Comparison of ENCODE assay signal across 14 cellular contexts in the genomic region with DNA sequence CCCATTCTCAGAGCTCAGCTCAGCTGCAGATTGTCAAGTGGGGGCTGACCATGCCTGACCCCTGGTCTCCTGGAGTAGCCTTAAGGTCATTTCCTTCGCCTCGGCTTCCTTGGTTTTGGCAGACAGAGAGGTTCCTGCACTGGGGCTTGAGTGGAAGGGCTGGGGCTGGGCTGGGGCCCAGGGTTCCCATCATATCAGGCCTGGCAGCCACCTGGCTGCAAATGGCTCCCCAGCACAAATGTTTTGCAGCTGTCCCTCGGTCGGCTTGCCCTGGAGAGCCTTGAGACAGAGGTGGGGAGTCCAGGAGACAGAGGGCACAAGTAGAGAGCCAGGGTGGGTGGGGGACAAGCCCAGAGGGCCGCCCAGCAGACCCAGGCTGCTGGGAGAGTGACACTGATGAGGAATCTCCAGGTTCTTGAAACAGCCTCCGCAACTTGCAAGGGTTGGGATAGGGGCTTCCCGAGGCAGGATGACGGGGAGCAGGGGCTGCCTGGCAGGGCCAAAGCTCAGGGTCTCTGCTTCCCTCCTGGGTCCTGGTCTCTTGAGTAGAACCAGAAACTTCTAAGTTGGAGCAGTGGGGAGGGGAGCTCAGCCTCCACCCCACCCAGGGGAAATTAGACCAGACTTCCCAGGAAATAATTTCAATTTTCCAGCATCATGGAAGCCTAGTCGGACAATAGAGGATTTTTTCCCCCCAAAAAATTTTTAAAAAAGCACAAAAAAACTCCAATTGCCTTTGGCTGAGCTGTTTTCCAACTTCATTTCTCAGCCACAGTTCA. TPM values are rescaled to one million over a fixed set of nuclear protein-coding genes. Genes with fewer than 3 reads are reported as not detected.
DNase-seq lines count a peak whose midpoint lies in the region; FAIRE-seq and TF ChIP-seq lines count a peak whose summit lies in the region.
"Had no signal": no experiment of that assay in that cellular context is flagged by ENCODE, and none has a peak within 500 bp of the region (broad histone marks: within the 10 kb centered on the region; RNA-seq: fewer than 3 reads in every experiment).

No MANE protein-coding gene starts in this region.

- TF ChIP-seq POLR2A in esophagus squamous epithelium (IDR thresholded peaks at IDR 0.05) (no peak), suprapubic skin (IDR thresholded peaks at IDR 0.05) (no peak)

- H3K36me3 ChIP-seq in esophagus squamous epithelium: peaks cover 0 to 9% (median 0%) of the 10 kb centered on the region in 3 donors
- peaks cover 4% of the 10 kb centered on the region for H3K36me3 ChIP-seq in mesodermal cell (ENCODE audit: control insufficient read depth, insufficient read depth, low read length)
- H3K36me3 ChIP-seq in suprapubic skin: no peaks in the 10 kb centered on the region

- intact Hi-C loops in esophagus squamous epithelium (cut with DNase I): no loop called here

- TF ChIP-seq CTCF in esophagus squamous epithelium (IDR thresholded peaks at IDR 0.05) (no peak), suprapubic skin (IDR thresholded peaks at IDR 0.05) (no peak)

- no peaks in the 10 kb centered on the region for H3K9me3 ChIP-seq in esophagus squamous epithelium
- no peaks in the 10 kb centered on the region for H3K9me3 ChIP-seq in mesodermal cell (ENCODE audit: control insufficient read depth, low read length)
- H3K9me3 ChIP-seq in suprapubic skin: no peaks in the 10 kb centered on the region

- no peak overlapping the region for H3K4me3 ChIP-seq in esophagus squamous epithelium
- no peak overlapping the region for H3K4me3 ChIP-seq in mesodermal cell (ENCODE audit: extremely low read depth, insufficient read depth, low read length, poor library complexity, severe bottlenecking)
- no peak overlapping the region for H3K4me3 ChIP-seq in suprapubic skin

- H3K4me1 ChIP-seq in esophagus squamous epithelium (peaks cover 3 to 64% (median 42%) of the 10 kb centered on the region in 3 donors), mesodermal cell (ENCODE audit: control insufficient read depth, insufficient read depth, low read length, poor library complexity, severe bottlenecking) (peaks cover 37% of the 10 kb centered on the region), suprapubic skin (peaks cover 52% of the 10 kb centered on the region)

- H3K27ac ChIP-seq in esophagus squamous epithelium: peak overlapping the region; percentile 32 to 65 (median 45)
- H3K27ac ChIP-seq in mesodermal cell (ENCODE audit: low read depth, low read length, severe bottlenecking): peak overlapping the region; percentile 42
- H3K27ac ChIP-seq in suprapubic skin: peak overlapping the region; percentile 9

- WGBS in esophagus squamous epithelium, 2 donors: 55 to 79% methylated on average over 5 to 7 of the region's 9 CpGs
- 82 to 85% methylated on average over 7 to 8 of the region's 9 CpGs for WGBS in mesodermal cell (ENCODE audit: insufficient coverage in 2 of 2), 2 experiments
- 84% methylated on average over 4 of the region's 9 CpGs for WGBS in suprapubic skin

- no peak for TF ChIP-seq EP300 in suprapubic skin (IDR thresholded peaks at IDR 0.05)

- no peak for FAIRE-seq in urothelium cell line (lab: Jason Lieb, UNC)

- DNase-seq in esophagus squamous epithelium (lab: John Stamatoyannopoulos, UW) (no peak), suprapubic skin (ENCODE audit: low spot score in 2 of 2) (no peak), C1 segment of cervical spinal cord (lab: John Stamatoyannopoulos, UW) (no peak), RKO (ENCODE audit: low spot score) (no peak), urothelium cell line (ENCODE audit: low spot score) (no peak)
- no peak for DNase-seq in activated effector memory CD4-positive, alpha-beta T cell treated with anti-CD3 and anti-CD28 coated beads, Interleukin-2, amount 50 U/mL, for 16 hours
- DNase-seq: activated CD8-positive, alpha-beta T cell treated with anti-CD3 and anti-CD28 coated beads for 36 hours; activated gamma-delta T cell; caudate nucleus; CD8-positive, alpha-beta T cell; NCI-H510A treated with DMSO at 0.1 percent for 48 hours had no signal

- H3K27me3 ChIP-seq in esophagus squamous epithelium: peaks cover 0 to 7% (median 0%) of the 10 kb centered on the region in 4 donors
- no peaks in the 10 kb centered on the region for H3K27me3 ChIP-seq in suprapubic skin

TF ChIP-seq in PFSK-1, 5 proteins besides CTCF, POLR2A, EP300 and RAD21:
- TF ChIP-seq FOXP2 (optimal IDR thresholded peaks at IDR 0.05; ENCODE audit: borderline replicate concordance, extremely low read depth, extremely low read length, insufficient read depth) (peak; percentile 16), POLR2AphosphoS5 (IDR thresholded peaks at IDR 0.05; ENCODE audit: low read depth, low read length) (no peak)

RNA-seq across cellular contexts. Expression of gene IGFBP4, which starts 19.3 kb away (rescaled TPM):
- 982 TPM for polyA plus RNA-seq in PFSK-1 (2012; ENCODE audit: insufficient read length, low read depth)
- total RNA-seq in esophagus squamous epithelium: 100 to 1,000 TPM in 1 of 4 donors, 10 to 100 TPM in 3; 27.1 to 154 (median 73.0) TPM
- 445 TPM for polyA plus RNA-seq in mesodermal cell (2013, experiment 1 of 2)
- 332 TPM for polyA plus RNA-seq in mesodermal cell (2013, experiment 2 of 2)
- total RNA-seq in suprapubic skin: 10 to 100 TPM; 45.0 to 88.8 (median 74.6) TPM

RNA-seq across cellular contexts. Expression of gene TNS4, which starts 38.9 kb away (rescaled TPM):
- not detected for polyA plus RNA-seq in PFSK-1 (2012; ENCODE audit: insufficient read length, low read depth)
- total RNA-seq in esophagus squamous epithelium (100 to 1,000 TPM in 1 of 4 donors, 10 to 100 TPM in 3; 34.6 to 104 (median 71.1) TPM), suprapubic skin (1,000 to 10,000 TPM in 2 of 4 donors, 100 to 1,000 TPM in 2; 730 to 1,745 (median 1,078) TPM)
- not detected for polyA plus RNA-seq in mesodermal cell (2013, experiment 1 of 2)
- polyA plus RNA-seq in mesodermal cell (2013, experiment 2 of 2): not detected
- polyA plus RNA-seq: IgD-negative memory B cell had no signal

RNA-seq across cellular contexts. Expression of gene TOP2A, which starts 44.8 kb away (rescaled TPM):
- 43.1 TPM for polyA plus RNA-seq in PFSK-1 (2012; ENCODE audit: insufficient read length, low read depth)
- total RNA-seq in esophagus squamous epithelium (10 to 100 TPM; 24.9 to 87.1 (median 50.6) TPM), suprapubic skin (10 to 100 TPM in 3 of 4 donors, 1 to 10 TPM in 1; 8.1 to 45.2 (median 22.2) TPM)
- polyA plus RNA-seq in mesodermal cell (2013, experiment 1 of 2): 189 TPM
- polyA plus RNA-seq in mesodermal cell (2013, experiment 2 of 2): 212 TPM
- polyA plus RNA-seq: IgD-negative memory B cell had no signal

Comparison
In these comparisons a context has a peak if more than half of its experiments do, and no peak if none do; other contexts are left out.
1. RNA of gene TNS4, which starts 38.9 kb away (total RNA-seq): 730 to 1,745 TPM in suprapubic skin; 34.6 to 104 TPM in esophagus squamous epithelium; every median in the first group is over 4 times any median in the second.
2. Peak in every context shown above with its lines, with median percentiles within 50 percentile points of each other: H3K27ac ChIP-seq.